ENCODE assay signal across 18 cellular contexts in genomic region chr2:239958366-239958765, GRCh38.
DNase-seq lines count a peak whose midpoint lies in the region; ATAC-seq and TF ChIP-seq lines count a peak whose summit lies in the region.
"Had no signal": no experiment of that assay in that cellular context is flagged by ENCODE, and none has a peak within 500 bp of the region (broad histone marks: within the 10 kb centered on the region; RNA-seq: fewer than 3 reads in every experiment).

No MANE protein-coding gene starts in this region.

- ATAC-seq in left lobe of liver (peak; percentile 25), HG03442 (IDR thresholded peaks at IDR 0.05; ENCODE audit: unreplicated experiment) (no peak)
- no peak for ATAC-seq in activated CD4-positive, alpha-beta T cell treated with anti-CD3 and anti-CD28 coated beads for 36 hours

- H3K4me1 Mint-ChIP-seq in activated CD4-positive, alpha-beta T cell treated with anti-CD3 and anti-CD28 coated beads for 36 hours, result no peaks in the 10 kb centered on the region

- no peaks in the 10 kb centered on the region for H3K9me3 Mint-ChIP-seq in activated CD4-positive, alpha-beta T cell treated with anti-CD3 and anti-CD28 coated beads for 36 hours (ENCODE audit: low read depth)

- no peaks in the 10 kb centered on the region for H3K79me2 ChIP-seq in smooth muscle cell (ENCODE audit: low read depth)

- H3K27ac ChIP-seq in caudate nucleus (ENCODE audit: low read depth, low read length), result peak overlapping the region; percentile 2
- peak overlapping the region; percentile 11 for H3K27ac ChIP-seq in substantia nigra (ENCODE audit: low read depth, low read length, poor library complexity, severe bottlenecking)
- H3K27ac ChIP-seq in smooth muscle cell (ENCODE audit: low read depth), result no peak overlapping the region
- H3K27ac ChIP-seq: neutrophil, thyroid gland had no signal

- H3K27me3 Mint-ChIP-seq in activated CD4-positive, alpha-beta T cell treated with anti-CD3 and anti-CD28 coated beads for 36 hours, result no peaks in the 10 kb centered on the region

- H4K20me1 ChIP-seq in smooth muscle cell (ENCODE audit: low read depth), result peaks cover 4% of the 10 kb centered on the region

- H3K9me3 ChIP-seq in smooth muscle cell (replicated peaks; ENCODE audit: low read depth), result no peaks in the 10 kb centered on the region
- H3K9me3 ChIP-seq: neutrophil, thyroid gland had no signal

- no peak overlapping the region for H3K4me2 ChIP-seq in smooth muscle cell

- no peak overlapping the region for H3K4me3 Mint-ChIP-seq in activated CD4-positive, alpha-beta T cell treated with anti-CD3 and anti-CD28 coated beads for 36 hours

- H3K27ac Mint-ChIP-seq in activated CD4-positive, alpha-beta T cell treated with anti-CD3 and anti-CD28 coated beads for 36 hours, result no peak overlapping the region

- H3K27me3 ChIP-seq in smooth muscle cell (ENCODE audit: low read depth), result no peaks in the 10 kb centered on the region
- H3K27me3 ChIP-seq: neutrophil, thyroid gland had no signal

- H3F3A ChIP-seq in smooth muscle cell (ENCODE audit: low read depth), result no peaks in the 10 kb centered on the region

- DNase-seq in NCI-H69 (lab: John Stamatoyannopoulos, UW) (peak; percentile 2), caudate nucleus (lab: John Stamatoyannopoulos, UW) (no peak), left lobe of liver (ENCODE audit: low spot score) (no peak), substantia nigra (lab: John Stamatoyannopoulos, UW) (peak in 1 of 49 donors; percentile 49), smooth muscle cell (lab: John Stamatoyannopoulos, UW; ENCODE audit: unreplicated experiment) (no peak)
- no peak for DNase-seq in activated CD4-positive, alpha-beta T cell treated with anti-CD3 and anti-CD28 coated beads for 36 hours
- DNase-seq: activated CD8-positive, alpha-beta memory T cell treated with anti-CD3 and anti-CD28 coated beads for 24 hours; activated naive CD4-positive, alpha-beta T cell; activated T-cell treated with anti-CD3 and anti-CD28 coated beads, Interleukin-2, amount 50 U/mL, for 1 hour; NCI-H1105; NCI-H2029 treated with DMSO at 0.1 percent for 48 hours; NCI-H510A; stimulated activated CD4-positive, alpha-beta T cell treated with anti-CD3 and anti-CD28 coated beads, Interleukin-12 subunit alpha, Interleukin-12 subunit beta, amount 100 ng/mL, for 4 hours; stimulated activated CD4-positive, alpha-beta T cell treated with anti-CD3 and anti-CD28 coated beads, Interleukin-4, amount 100 ng/mL, for 24 hours; stimulated activated naive CD4-positive, alpha-beta T cell; thyroid gland had no signal

- H3K4me3 ChIP-seq in smooth muscle cell, result no peak overlapping the region
- H3K4me3 ChIP-seq: thyroid gland had no signal

- no peak for TF ChIP-seq CTCF in smooth muscle cell (IDR thresholded peaks at IDR 0.05; ENCODE audit: borderline replicate concordance, insufficient read depth, poor library complexity, severe bottlenecking)

- H3K9ac ChIP-seq in smooth muscle cell (ENCODE audit: low read depth), result no peak overlapping the region

- no peaks in the 10 kb centered on the region for H3K36me3 ChIP-seq in smooth muscle cell (ENCODE audit: low read depth)

- peaks cover 21% of the 10 kb centered on the region for H3K36me3 Mint-ChIP-seq in activated CD4-positive, alpha-beta T cell treated with anti-CD3 and anti-CD28 coated beads for 36 hours (ENCODE audit: low read depth)

- 98% methylated on average over 7 of the region's 7 CpGs for WGBS in smooth muscle cell (ENCODE audit: low lambda C conversion rate)

- POLR2A ChIA-PET in activated CD4-positive, alpha-beta T cell treated with anti-CD3 and anti-CD28 coated beads for 36 hours (lab: Charles Lee), result no interaction called here

- intact Hi-C loops in activated CD4-positive, alpha-beta T cell treated with anti-CD3 and anti-CD28 coated beads for 36 hours (cut with DNase I, micrococcal nuclease), result no loop called here

- no peaks in the 10 kb centered on the region for H3K4me1 ChIP-seq in smooth muscle cell (ENCODE audit: low read depth)

- no peak overlapping the region for H2AFZ ChIP-seq in smooth muscle cell (ENCODE audit: low read depth)

- CTCF ChIA-PET in activated CD4-positive, alpha-beta T cell treated with anti-CD3 and anti-CD28 coated beads for 36 hours (lab: Charles Lee), result interaction anchor here (0.7 to 1.7 kb wide), 3 partner anchors 24 to 69 kb away, joined by 3 to 6 read pairs (median 5); no protein-coding TSS in a partner anchor
